Comparison of ENCODE assay signal across 14 cellular contexts in genomic region chr2:181789827-181790448, GRCh38.
DNase-seq lines count a peak whose midpoint lies in the region; ATAC-seq and TF ChIP-seq lines count a peak whose summit lies in the region.
"Had no signal": no experiment of that assay in that cellular context is flagged by ENCODE, and none has a peak within 500 bp of the region (broad histone marks: within the 10 kb centered on the region; RNA-seq: fewer than 3 reads in every experiment).

No MANE protein-coding gene starts in this region.

- peak overlapping the region; percentile 47 for H4K91ac ChIP-seq in mesenchymal stem cell (ENCODE audit: low read length)

- H2BK5ac ChIP-seq in mesenchymal stem cell (ENCODE audit: low read depth, low read length, poor library complexity, severe bottlenecking): peak overlapping the region; percentile 61

- H3K4me3 ChIP-seq in PC-9: no peak overlapping the region
- no peak overlapping the region for H3K4me3 ChIP-seq in mesenchymal stem cell (ENCODE audit: insufficient read depth in 1 of 2, low read depth in 1 of 2, low read length in 2 of 2)
- H3K4me3 ChIP-seq in sigmoid colon: no peak overlapping the region
- H3K4me3 ChIP-seq: HAP-1, uterus had no signal

- TF ChIP-seq EP300 in sigmoid colon (IDR thresholded peaks at IDR 0.05): no peak

- TF ChIP-seq CTCF in PC-9 (conservative IDR thresholded peaks at IDR 0.05) (no peak), sigmoid colon (IDR thresholded peaks at IDR 0.05) (no peak)

- CTCF ChIA-PET in PC-9 (lab: Charles Lee): interaction anchor here (1.2 kb wide), 1 partner anchor 47 kb away, joined by 5 read pairs; no protein-coding TSS in a partner anchor

- H3K4me2 ChIP-seq in PC-9 (no peak overlapping the region), mesenchymal stem cell (ENCODE audit: low read length, poor library complexity, severe bottlenecking) (no peak overlapping the region)

- POLR2A ChIA-PET in PC-9 (lab: Charles Lee; ENCODE audit: unreplicated experiment): no interaction called here

- H3F3A ChIP-seq in PC-9 (ENCODE audit: insufficient read depth, low read depth): peaks cover 41% of the 10 kb centered on the region

- peaks cover 13% of the 10 kb centered on the region for H3K36me3 ChIP-seq in PC-9 (ENCODE audit: low read depth)
- no peaks in the 10 kb centered on the region for H3K36me3 ChIP-seq in mesenchymal stem cell (ENCODE audit: control insufficient read depth in 1 of 2, insufficient read depth in 2 of 2, low read depth in 1 of 2, low read length in 2 of 2)
- no peaks in the 10 kb centered on the region for H3K36me3 ChIP-seq in sigmoid colon
- H3K36me3 ChIP-seq: HAP-1, neutrophil, uterus had no signal

- no peak overlapping the region for H2AFZ ChIP-seq in PC-9
- H2AFZ ChIP-seq in mesenchymal stem cell (ENCODE audit: low read depth, low read length): no peak overlapping the region

- H3K9me2 ChIP-seq in PC-9 (ENCODE audit: insufficient read depth): no peaks in the 10 kb centered on the region

- peak overlapping the region; percentile 81 for H4K8ac ChIP-seq in mesenchymal stem cell (ENCODE audit: low read length)

- DNase-seq in PC-9 (no peak), mesenchymal stem cell (no peak), SK-N-DZ (ENCODE audit: low spot score) (no peak), GM19238 (ENCODE audit: insufficient read length, low spot score) (no peak), sigmoid colon (no peak), NOMO-1 treated with dmso at 0.1 percent for 144 hours (lab: John Stamatoyannopoulos, UW; ENCODE audit: unreplicated experiment) (no peak)
- DNase-seq: activated CD4-positive, alpha-beta T cell treated with anti-CD3 and anti-CD28 coated beads for 4 hours; NCI-H1105 treated with DMSO at 0.1 percent for 48 hours; NCI-H446; uterus had no signal

- H3K27me3 ChIP-seq in PC-9 (ENCODE audit: insufficient read depth, low read depth): no peaks in the 10 kb centered on the region
- H3K27me3 ChIP-seq in mesenchymal stem cell (ENCODE audit: control insufficient read depth in 1 of 2, insufficient read depth in 1 of 2, low read length in 2 of 2): no peaks in the 10 kb centered on the region
- H3K27me3 ChIP-seq in sigmoid colon: no peaks in the 10 kb centered on the region
- H3K27me3 ChIP-seq: neutrophil, uterus had no signal

- H3K79me2 ChIP-seq in PC-9 (ENCODE audit: low read depth): no peaks in the 10 kb centered on the region

- H2AK5ac ChIP-seq in mesenchymal stem cell (ENCODE audit: low read length, severe bottlenecking): peak overlapping the region; percentile 94

- H2BK15ac ChIP-seq in mesenchymal stem cell (ENCODE audit: low read depth, poor library complexity, severe bottlenecking): no peak overlapping the region

- H3K23ac ChIP-seq in mesenchymal stem cell (ENCODE audit: low read length in 2 of 2): no peak overlapping the region

- peak overlapping the region; percentile 57 to 92 for H2BK12ac ChIP-seq in mesenchymal stem cell (ENCODE audit: low read length in 2 of 2)

- H3K9me3 ChIP-seq in PC-9 (ENCODE audit: insufficient read depth, low read depth) (peaks cover 36% of the 10 kb centered on the region), mesenchymal stem cell (ENCODE audit: control insufficient read depth, low read length) (peaks cover 2% of the 10 kb centered on the region), sigmoid colon (no peaks in the 10 kb centered on the region)
- H3K9me3 ChIP-seq: HAP-1, neutrophil, uterus had no signal

- peak overlapping the region in 1 of 2 experiments; percentile 71 for H3K4ac ChIP-seq in mesenchymal stem cell (ENCODE audit: low read depth in 1 of 2, low read length in 2 of 2)

- ATAC-seq in GM18870 (IDR thresholded peaks at IDR 0.05; ENCODE audit: unreplicated experiment): peak; percentile 39
- ATAC-seq in HG02588 (IDR thresholded peaks at IDR 0.05; ENCODE audit: unreplicated experiment): peak; percentile 52

- H2BK120ac ChIP-seq in mesenchymal stem cell (ENCODE audit: low read depth, low read length): peak overlapping the region; percentile 73

- no peaks in the 10 kb centered on the region for H4K20me1 ChIP-seq in PC-9 (ENCODE audit: insufficient read depth)

- no peak for TF ChIP-seq POLR2A in sigmoid colon (IDR thresholded peaks at IDR 0.05)

- peak overlapping the region; percentile 94 for H3K27ac ChIP-seq in PC-9
- H3K27ac ChIP-seq in mesenchymal stem cell (ENCODE audit: low read length, poor library complexity, severe bottlenecking): peak overlapping the region; percentile 100
- no peak overlapping the region for H3K27ac ChIP-seq in sigmoid colon
- H3K27ac ChIP-seq: neutrophil had no signal

- 85% methylated on average over 4 of the region's 4 CpGs for WGBS in mesenchymal stem cell
- 61 to 89% methylated on average over 4 of the region's 4 CpGs for WGBS in sigmoid colon, 2 donors

- peaks cover 68% of the 10 kb centered on the region for H3K4me1 ChIP-seq in PC-9 (replicated peaks; ENCODE audit: insufficient read depth)
- peaks cover 9% of the 10 kb centered on the region for H3K4me1 ChIP-seq in mesenchymal stem cell (ENCODE audit: control insufficient read depth, insufficient read depth, low read depth, low read length)
- H3K4me1 ChIP-seq in sigmoid colon: peaks cover 0 to 3% (median 0%) of the 10 kb centered on the region in 4 donors
- H3K4me1 ChIP-seq: HAP-1 had no signal

- no peak overlapping the region for H3K9ac ChIP-seq in mesenchymal stem cell (ENCODE audit: low read length)

- BruUV-seq in PC-9 (replicated peaks; lab: Mats Ljungman, UMichigan): no TSS peak

- intact Hi-C loops in PC-9 (cut with micrococcal nuclease; ENCODE audit: unreplicated experiment): loop anchor here (2.0 kb wide), 2 partner anchors 37 to 287 kb away; no protein-coding TSS in a partner anchor
- intact Hi-C loops in sigmoid colon (cut with DNase I): no loop called here

- peaks cover 8% of the 10 kb centered on the region for H3K79me1 ChIP-seq in mesenchymal stem cell (replicated peaks; ENCODE audit: low read length, poor library complexity, severe bottlenecking)

- no peak overlapping the region for H3K14ac ChIP-seq in mesenchymal stem cell (ENCODE audit: low read length in 2 of 2)

- H3K18ac ChIP-seq in mesenchymal stem cell (ENCODE audit: low read depth in 1 of 2, low read length in 2 of 2): peak overlapping the region; percentile 40 to 95

Comparison
In these comparisons a context has a peak if more than half of its experiments do, and no peak if none do; other contexts are left out.
1. H3K27ac ChIP-seq: peak in PC-9 (single experiment) and mesenchymal stem cell (single experiment); none in sigmoid colon (0 of 4).